Comparison of ENCODE assay signal across 13 cellular contexts in genomic region chr9:131804826-131805225, GRCh38.
"Had no signal": no experiment of that assay in that cellular context is flagged by ENCODE, and none has a peak within 500 bp of the region (broad histone marks: within the 10 kb centered on the region; RNA-seq: fewer than 3 reads in every experiment).

No MANE protein-coding gene starts in this region.

- H3K36me3 ChIP-seq: esophagus muscularis mucosa, left lung had no signal

- H3K9me3 ChIP-seq: esophagus muscularis mucosa, left lung, mucosa of descending colon had no signal

- H3K4me3 ChIP-seq: coronary artery, esophagus muscularis mucosa, left lung, mucosa of descending colon had no signal

- H3K27ac ChIP-seq: coronary artery, esophagus muscularis mucosa, left lung, parathyroid adenoma had no signal

- H3K79me2 ChIP-seq: parathyroid adenoma had no signal

- H3K9ac ChIP-seq: parathyroid adenoma had no signal

- H3K4me1 ChIP-seq: left lung, parathyroid adenoma had no signal

- DNase-seq: activated CD4-positive, alpha-beta T cell treated with anti-CD3 and anti-CD28 coated beads, Interleukin-2, amount 10 ng/mL, durations not matched to agents 24 days and 14 days; activated CD4-positive, CD25-positive, alpha-beta regulatory T cell; activated CD8-positive, alpha-beta memory T cell treated with anti-CD3 and anti-CD28 coated beads, Interleukin-2, amount 50 U/mL, for 48 hours; activated naive CD8-positive, alpha-beta T cell treated with anti-CD3 and anti-CD28 coated beads for 36 hours; central memory CD4-positive, alpha-beta T cell; left lung; mammary epithelial cell; mucosa of descending colon; naive thymus-derived CD4-positive, alpha-beta T cell; stimulated activated CD4-positive, alpha-beta T cell treated with anti-CD3 and anti-CD28 coated beads, Interleukin-12 subunit alpha, Interleukin-12 subunit beta, amount 100 ng/mL, for 4 hours had no signal

- H2AFZ ChIP-seq: parathyroid adenoma had no signal
